In genomic region chr16:74448990-74449389, GRCh38 we compare ENCODE assay signal across 9 cellular contexts. TPM values are rescaled to one million over a fixed set of nuclear protein-coding genes. Genes with fewer than 3 reads are reported as not detected.
A peak's percentile ranks its signal among the peaks of the same experiment; 100 is the strongest.
DNase-seq lines count a peak whose midpoint lies in the region; ATAC-seq and TF ChIP-seq lines count a peak whose summit lies in the region.
"Had no signal": no experiment of that assay in that cellular context is flagged by ENCODE, and none has a peak within 500 bp of the region (broad histone marks: within the 10 kb centered on the region; RNA-seq: fewer than 3 reads in every experiment).

No MANE protein-coding gene starts in this region.

- H2BK15ac ChIP-seq in neuronal stem cell (ENCODE audit: low read length) = no peak overlapping the region

- no peak for TF ChIP-seq CTCF in right atrium auricular region (IDR thresholded peaks at IDR 0.05)

- H3K36me3 ChIP-seq in adipocyte (ENCODE audit: control insufficient read depth, insufficient read depth, low read length, severe bottlenecking) = peaks cover 29% of the 10 kb centered on the region
- H3K36me3 ChIP-seq in right atrium auricular region = peaks cover 30% of the 10 kb centered on the region
- peaks cover 28 to 72% of the 10 kb centered on the region in 2 donors for H3K36me3 ChIP-seq in neuronal stem cell (replicated peaks in 1 of 2; ENCODE audit: control insufficient read depth in 2 of 2, insufficient read depth in 2 of 2, low read length in 2 of 2)

- no peak overlapping the region for H2AK5ac ChIP-seq in neuronal stem cell (ENCODE audit: low read depth, low read length)

- H3K27ac ChIP-seq in right atrium auricular region (peak overlapping the region; percentile 76 to 81), skin epidermis (peak overlapping the region in 18 of 21 experiments; percentile 43 to 83 (median 68)), neuronal stem cell (replicated peaks; ENCODE audit: low read length) (no peak overlapping the region)

- no peak overlapping the region for H2BK12ac ChIP-seq in neuronal stem cell (ENCODE audit: low read length)

- no peak overlapping the region for H3K18ac ChIP-seq in neuronal stem cell (ENCODE audit: low read length)

- peaks cover 40% of the 10 kb centered on the region for H3K4me1 ChIP-seq in adipocyte (ENCODE audit: control insufficient read depth, insufficient read depth, low read length)
- H3K4me1 ChIP-seq in right atrium auricular region = peaks cover 0 to 36% of the 10 kb centered on the region in 2 donors
- no peaks in the 10 kb centered on the region for H3K4me1 ChIP-seq in neuronal stem cell (ENCODE audit: control insufficient read depth in 2 of 2, insufficient read depth in 1 of 2, low read depth in 1 of 2, low read length in 2 of 2)

- peak; percentile 88 for DNase-seq in GM04504 (ENCODE audit: low read depth)
- peak; percentile 80 for DNase-seq in adipocyte (ENCODE audit: low read depth)
- DNase-seq in right atrium auricular region (ENCODE audit: low spot score) = peak; percentile 92
- no peak for DNase-seq in neuronal stem cell (ENCODE audit: low spot score)
- no peak for DNase-seq in activated T-cell treated with anti-CD3 and anti-CD28 coated beads, Interleukin-2, amount 50 U/mL, for 48 hours

- no peak overlapping the region for H3K23ac ChIP-seq in neuronal stem cell (ENCODE audit: low read depth, low read length, poor library complexity)

- H3K4me3 ChIP-seq in adipocyte (ENCODE audit: low read length) (peak overlapping the region; percentile 36), right atrium auricular region (no peak overlapping the region), skin epidermis (no peak overlapping the region), neuronal stem cell (ENCODE audit: low read length in 2 of 2) (no peak overlapping the region)

- no peaks in the 10 kb centered on the region for H3K9me3 ChIP-seq in adipocyte (ENCODE audit: control insufficient read depth, low read length)
- H3K9me3 ChIP-seq in right atrium auricular region = no peaks in the 10 kb centered on the region
- peaks cover 0 to 3% of the 10 kb centered on the region in 2 donors for H3K9me3 ChIP-seq in neuronal stem cell (replicated peaks in 1 of 2; ENCODE audit: control insufficient read depth in 2 of 2, insufficient read depth in 1 of 2, low read depth in 1 of 2, low read length in 2 of 2)

- WGBS in neuronal stem cell (ENCODE audit: extremely low coverage in 2 of 2, insufficient read length in 2 of 2, insufficient replicate concordance in 1 of 2), 2 donors = no CpG with 5 or more reads among the region's 8 CpGs

- no peak overlapping the region for H4K91ac ChIP-seq in neuronal stem cell (ENCODE audit: low read depth, low read length, poor library complexity)

- peak overlapping the region; percentile 80 for H3K9ac ChIP-seq in adipocyte (ENCODE audit: low read length)
- H3K9ac ChIP-seq in neuronal stem cell (ENCODE audit: low read depth, low read length, poor library complexity) = no peak overlapping the region

- no peak overlapping the region for H4K8ac ChIP-seq in neuronal stem cell (ENCODE audit: low read depth, low read length)

- no peaks in the 10 kb centered on the region for H3K79me1 ChIP-seq in neuronal stem cell (ENCODE audit: low read depth, low read length)

- no peak for ATAC-seq in activated CD4-positive, CD25-positive, alpha-beta regulatory T cell treated with anti-CD3 and anti-CD28 coated beads, Interleukin-2, amount 50 U/mL, for 24 hours
- ATAC-seq in HG03108 (IDR thresholded peaks at IDR 0.05; ENCODE audit: unreplicated experiment) = no peak

- H3K27me3 ChIP-seq in adipocyte (replicated peaks; ENCODE audit: control insufficient read depth, insufficient read depth, low read length) (no peaks in the 10 kb centered on the region), right atrium auricular region (no peaks in the 10 kb centered on the region), neuronal stem cell (ENCODE audit: control insufficient read depth in 3 of 3, insufficient read depth in 3 of 3, low read depth in 1 of 3, low read length in 3 of 3) (no peaks in the 10 kb centered on the region)

- no peak overlapping the region for H3K4me2 ChIP-seq in neuronal stem cell (ENCODE audit: insufficient read depth, low read length, poor library complexity, severe bottlenecking)

- no peak overlapping the region for H3K14ac ChIP-seq in neuronal stem cell (ENCODE audit: low read length)

- no peak overlapping the region for H2BK5ac ChIP-seq in neuronal stem cell (ENCODE audit: low read length)

- no peak overlapping the region for H3K4ac ChIP-seq in neuronal stem cell (ENCODE audit: low read length)

- no peak overlapping the region for H2BK120ac ChIP-seq in neuronal stem cell (ENCODE audit: low read depth, low read length)

- H2AFZ ChIP-seq in neuronal stem cell (ENCODE audit: low read length) = no peak overlapping the region

RNA-seq across cellular contexts. Expression of gene CLEC18B, which starts 27.7 kb away (rescaled TPM):
- not detected for total RNA-seq in right atrium auricular region
- polyA plus RNA-seq in neuronal stem cell (2013, experiment 1 of 2) = 3.9 TPM
- polyA plus RNA-seq in neuronal stem cell (2013, experiment 2 of 2) = 4.1 TPM
- total RNA-seq: H1 had no signal

Comparison
In these comparisons a context has a peak if more than half of its experiments do, and no peak if none do; other contexts are left out.
1. DNase-seq: peak in GM04504 (single experiment), adipocyte (single experiment) and right atrium auricular region (single experiment); none in neuronal stem cell (single experiment) and activated T-cell treated with anti-CD3 and anti-CD28 coated beads, Interleukin-2, amount 50 U/mL, for 48 hours (0 of 2).